16 cellular contexts compared by ENCODE assay signal in the genomic region with DNA sequence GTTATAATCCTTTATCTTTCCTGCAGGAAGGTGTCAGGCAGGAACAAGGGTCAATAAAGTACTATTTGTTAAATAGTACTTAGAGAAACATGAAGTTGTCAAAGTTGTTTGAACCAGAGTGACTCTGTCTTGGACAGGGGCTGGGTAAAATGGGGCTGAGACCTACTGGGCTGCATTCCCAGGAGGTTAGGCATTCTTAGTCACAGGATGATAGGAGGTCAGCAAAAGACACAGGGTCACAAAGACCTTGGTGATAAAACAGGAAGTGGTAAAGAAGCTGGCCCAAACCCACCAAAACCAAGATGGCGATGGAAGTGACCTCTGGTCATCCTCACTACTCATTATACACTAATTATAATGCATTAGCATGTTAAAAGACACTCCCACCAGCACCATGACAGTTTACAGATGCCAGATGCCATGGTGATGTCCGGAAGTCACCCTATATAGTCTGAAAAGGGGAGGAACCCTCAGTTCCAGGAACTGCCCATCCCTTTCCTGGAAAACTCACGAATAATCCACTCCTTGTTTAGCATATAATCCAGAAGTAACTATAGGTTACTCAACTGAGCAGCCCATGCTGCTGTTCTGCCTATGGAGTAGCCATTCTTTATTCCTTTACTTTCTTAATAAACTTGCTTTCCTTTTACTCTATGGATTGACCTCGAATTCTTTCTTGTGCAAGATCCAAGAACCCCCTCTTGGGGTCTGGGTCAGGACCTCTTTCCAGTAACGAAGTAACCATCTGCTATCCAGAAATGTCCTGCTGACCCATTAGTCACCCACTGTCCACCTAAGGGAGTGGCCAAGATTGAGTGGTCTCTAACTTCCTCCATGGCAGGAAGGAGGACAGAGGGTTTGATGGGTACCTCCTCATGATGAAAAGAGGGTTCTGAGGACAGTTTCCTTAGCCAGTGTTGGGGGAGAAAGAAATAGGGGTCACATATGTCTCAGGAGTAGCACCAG. TPM values are rescaled to one million over a fixed set of nuclear protein-coding genes. Genes with fewer than 3 reads are reported as not detected.
DNase-seq lines count a peak whose midpoint lies in the region; ATAC-seq and TF ChIP-seq lines count a peak whose summit lies in the region.
"Had no signal": no experiment of that assay in that cellular context is flagged by ENCODE, and none has a peak within 500 bp of the region (broad histone marks: within the 10 kb centered on the region; RNA-seq: fewer than 3 reads in every experiment).

No MANE protein-coding gene starts in this region.

- H3K36me3 ChIP-seq in mucosa of descending colon (ENCODE audit: low read depth): no peaks in the 10 kb centered on the region
- H3K36me3 ChIP-seq: BE2C had no signal

- peaks cover 13% of the 10 kb centered on the region for H3K9me3 ChIP-seq in mucosa of descending colon
- H3K9me3 ChIP-seq: BE2C had no signal

- no peaks in the 10 kb centered on the region for H3K27me3 Mint-ChIP-seq in Calu3 (ENCODE audit: unreplicated experiment)
- H3K27me3 Mint-ChIP-seq: brain had no signal

- no TSS peak for BruUV-seq in Calu3 (replicated peaks; lab: Mats Ljungman, UMichigan)

- H3K4me3 Mint-ChIP-seq in Calu3 (ENCODE audit: low read depth, unreplicated experiment): no peak overlapping the region
- H3K4me3 Mint-ChIP-seq: activated CD4-positive, alpha-beta T cell treated with anti-CD3 and anti-CD28 coated beads, Interleukin-2, amount 10 ng/mL, durations not matched to agents 7 days and 5 days; brain; T-cell had no signal

- intact Hi-C loops in Calu3 (cut with micrococcal nuclease; ENCODE audit: unreplicated experiment) (loop anchor here (5.0 kb wide), 1 partner anchor 153 kb away; no protein-coding TSS in a partner anchor), mucosa of descending colon (cut with DNase I, micrococcal nuclease) (no loop called here)

- DNase-seq in Calu3 (no peak), OCI-M1 (lab: John Stamatoyannopoulos, UW) (peak; percentile 48), epithelial cell of prostate (ENCODE audit: low read depth, low spot score) (peak; percentile 29), mucosa of descending colon (peak in 1 of 3 donors; percentile 54), AG08396 (ENCODE audit: low spot score) (no peak)
- DNase-seq in activated T-cell treated with anti-CD3 and anti-CD28 coated beads, Interleukin-2, amount 50 U/mL, for 48 hours: no peak
- DNase-seq: activated CD4-positive, alpha-beta T cell treated with anti-CD3 and anti-CD28 coated beads, Interleukin-2, amount 10 ng/mL, durations not matched to agents 7 days and 5 days; BE2C; NCI-H1930; stimulated activated CD4-positive, alpha-beta T cell treated with anti-CD3 and anti-CD28 coated beads, Interleukin-4, amount 100 ng/mL, for 4 hours; stimulated activated naive CD4-positive, alpha-beta T cell; T-cell had no signal

- H3K27ac ChIP-seq in epithelial cell of prostate: peak overlapping the region; percentile 98

- ATAC-seq in mucosa of descending colon (peak; percentile 88), HG02970 (IDR thresholded peaks at IDR 0.05; ENCODE audit: low FRiP score, unreplicated experiment) (no peak), HG02623 (IDR thresholded peaks at IDR 0.05; ENCODE audit: unreplicated experiment) (no peak)
- ATAC-seq: T-cell had no signal

- H3K36me3 Mint-ChIP-seq in Calu3 (ENCODE audit: insufficient read depth, unreplicated experiment): peaks cover 15% of the 10 kb centered on the region
- H3K36me3 Mint-ChIP-seq: brain, T-cell had no signal

- no peak overlapping the region for H3K4me3 ChIP-seq in mucosa of descending colon

- peaks cover 34% of the 10 kb centered on the region for H3K4me1 Mint-ChIP-seq in Calu3 (ENCODE audit: low read depth, unreplicated experiment)
- H3K4me1 Mint-ChIP-seq: activated CD4-positive, alpha-beta T cell treated with anti-CD3 and anti-CD28 coated beads, Interleukin-2, amount 10 ng/mL, durations not matched to agents 7 days and 5 days; brain; T-cell had no signal

- no peak for TF ChIP-seq CTCF in Calu3 (IDR thresholded peaks at IDR 0.05; ENCODE audit: unreplicated experiment)
- no peak for TF ChIP-seq CTCF in mucosa of descending colon (IDR thresholded peaks at IDR 0.05)

- CTCF ChIA-PET in Calu3 (lab: Charles Lee): no interaction called here

- H3K4me1 ChIP-seq in mucosa of descending colon (ENCODE audit: low read depth): peaks cover 10% of the 10 kb centered on the region
- H3K4me1 ChIP-seq: BE2C had no signal

- peak overlapping the region; percentile 91 for H3K27ac Mint-ChIP-seq in Calu3 (ENCODE audit: unreplicated experiment)
- H3K27ac Mint-ChIP-seq: activated CD4-positive, alpha-beta T cell treated with anti-CD3 and anti-CD28 coated beads, Interleukin-2, amount 10 ng/mL, durations not matched to agents 7 days and 5 days; T-cell had no signal

- peaks cover 6% of the 10 kb centered on the region for H3K9me3 Mint-ChIP-seq in Calu3 (ENCODE audit: low read depth, unreplicated experiment)
- H3K9me3 Mint-ChIP-seq: activated CD4-positive, alpha-beta T cell treated with anti-CD3 and anti-CD28 coated beads, Interleukin-2, amount 10 ng/mL, durations not matched to agents 7 days and 5 days had no signal

RNA-seq across cellular contexts. Expression of a gene that starts 19.6 kb away (rescaled TPM):
- total RNA-seq in Calu3 (2022) (not detected in 2 replicates), mucosa of descending colon (under 1 TPM in 1 of 3 donors, not detected in 2; 0.16 TPM)
- total RNA-seq: activated CD4-positive, alpha-beta T cell treated with anti-CD3 and anti-CD28 coated beads, Interleukin-2, amount 10 ng/mL, durations not matched to agents 7 days and 5 days; mononuclear cell; T-cell had no signal

Comparison
In these comparisons a context has a peak if more than half of its experiments do, and no peak if none do; other contexts are left out.
1. DNase-seq: peak in OCI-M1 (single experiment) and epithelial cell of prostate (single experiment); none in Calu3 (single experiment), AG08396 (single experiment) and activated T-cell treated with anti-CD3 and anti-CD28 coated beads, Interleukin-2, amount 50 U/mL, for 48 hours (0 of 2).